In the genomic region with DNA sequence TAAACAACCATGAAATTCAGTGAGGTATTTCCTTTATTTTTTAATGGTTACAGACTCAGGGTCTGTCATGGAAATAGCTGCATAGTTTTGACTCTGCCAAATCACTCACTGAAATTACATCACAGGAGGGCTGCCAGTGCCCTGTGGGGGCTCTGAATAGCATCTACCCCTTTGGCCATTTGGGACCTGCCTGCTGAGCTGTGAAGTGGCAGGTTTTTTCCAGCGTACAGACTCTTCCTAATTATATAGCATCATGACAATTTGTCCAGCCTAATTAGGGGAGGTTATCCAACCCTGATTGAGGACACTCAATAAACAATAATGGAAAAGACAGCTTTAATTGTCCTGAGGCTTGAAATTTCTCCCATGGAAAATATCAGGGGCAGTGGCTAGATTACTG, we compare ENCODE assay signal across 16 cellular contexts.
"Had no signal": no experiment of that assay in that cellular context is flagged by ENCODE, and none has a peak within 500 bp of the region (broad histone marks: within the 10 kb centered on the region; RNA-seq: fewer than 3 reads in every experiment).

No MANE protein-coding gene starts in this region.

- DNase-seq: activated CD4-positive, alpha-beta T cell treated with anti-CD3 and anti-CD28 coated beads, Interleukin-2, amount 50 U/mL, for 1 hour; activated naive CD4-positive, alpha-beta T cell; anterior cingulate cortex; cerebellar nuclear complex; effector memory CD8-positive, alpha-beta T cell; foreskin melanocyte; left colon; lower lobe of right lung; midbrain; pancreas; stimulated activated CD4-positive, alpha-beta T cell treated with anti-CD3 and anti-CD28 coated beads, Interleukin-12 subunit alpha, Interleukin-12 subunit beta, amount 100 ng/mL, for 4 hours; stimulated activated CD4-positive, alpha-beta T cell treated with anti-CD3 and anti-CD28 coated beads, Interleukin-2, amount 100 ng/mL, for 24 hours; stimulated activated naive B cell treated with anti-CD40 and anti-IgM and Interleukin-4, amounts not matched to agents 10 μg/mL and 1 μg/mL and 100 μg/mL, for 72 hours; T-helper 9 cell; tibial artery; uterus had no signal
